Comparison of ENCODE assay signal across 22 cellular contexts in the genomic region with DNA sequence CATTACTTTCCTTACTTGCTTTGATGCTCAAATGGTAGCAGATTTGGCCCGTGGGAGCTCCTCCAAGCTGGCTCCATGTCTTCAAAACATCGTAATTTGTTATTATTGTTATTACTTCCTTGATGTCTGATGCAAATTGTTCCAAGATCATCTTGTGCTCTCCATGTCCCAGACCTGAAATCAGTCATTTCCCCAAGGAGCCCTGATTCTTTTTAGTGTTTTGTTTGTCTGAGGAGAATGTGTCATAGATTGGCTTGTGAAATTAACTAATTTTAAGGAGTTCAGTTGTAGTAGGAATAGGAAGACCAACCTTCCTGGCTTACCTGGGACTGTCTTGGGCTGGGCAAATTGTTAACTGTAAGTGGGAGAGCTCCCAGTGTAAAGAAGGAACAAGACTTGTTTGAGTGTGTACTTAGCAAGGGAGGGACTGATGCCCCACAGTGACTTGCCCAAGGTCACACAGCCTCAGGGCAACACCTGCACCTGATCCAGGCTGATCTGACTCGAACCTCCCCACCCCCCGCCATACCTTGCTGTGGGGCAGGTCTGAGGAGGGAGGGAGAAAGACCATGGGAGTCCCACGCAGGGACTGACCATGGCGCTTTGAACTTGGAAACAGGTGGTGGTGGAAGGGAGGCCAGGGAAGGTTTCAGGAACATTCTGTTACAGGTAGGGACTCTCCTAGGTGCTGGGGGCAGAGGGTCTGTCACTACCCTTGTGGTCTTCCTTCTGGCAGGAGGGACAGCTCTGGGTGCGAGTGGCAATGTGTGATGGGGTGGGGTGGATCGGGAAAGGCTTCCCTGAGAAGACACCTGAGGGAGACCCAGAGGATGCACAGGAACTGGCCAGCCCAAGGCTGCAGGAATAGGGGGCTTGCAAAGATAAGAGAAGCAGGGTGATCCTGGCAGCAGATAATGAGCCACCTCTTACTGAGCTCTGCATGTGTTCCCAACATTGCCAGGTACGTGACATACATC. TPM values are rescaled to one million over a fixed set of nuclear protein-coding genes. Genes with fewer than 3 reads are reported as not detected.
A peak's percentile ranks its signal among the peaks of the same experiment; 100 is the strongest.
DNase-seq lines count a peak whose midpoint lies in the region; ATAC-seq and TF ChIP-seq lines count a peak whose summit lies in the region.
"Had no signal": no experiment of that assay in that cellular context is flagged by ENCODE, and none has a peak within 500 bp of the region (broad histone marks: within the 10 kb centered on the region; RNA-seq: fewer than 3 reads in every experiment).

No MANE protein-coding gene starts in this region.

- H4K20me1 ChIP-seq in MM.1S (ENCODE audit: insufficient read depth, low read length), result no peaks in the 10 kb centered on the region

- POLR2A ChIA-PET in naive thymus-derived CD4-positive, alpha-beta T cell (lab: Charles Lee), result interaction anchor here (0.6 kb wide), 2 partner anchors 189 to 206 kb away, joined by 3 read pairs; no protein-coding TSS in a partner anchor

- no peaks in the 10 kb centered on the region for H3K9me2 ChIP-seq in MM.1S (replicated peaks; ENCODE audit: insufficient read depth, low read length)

- no peaks in the 10 kb centered on the region for H3K9me3 Mint-ChIP-seq in activated naive CD4-positive, alpha-beta T cell treated with anti-CD3 and anti-CD28 coated beads, Interleukin-2, amount 50 U/mL, for 24 hours
- peaks cover 0 to 1% (median 0%) of the 10 kb centered on the region in 11 donors for H3K9me3 Mint-ChIP-seq in naive thymus-derived CD4-positive, alpha-beta T cell
- H3K9me3 Mint-ChIP-seq in type B pancreatic cell, result no peaks in the 10 kb centered on the region
- H3K9me3 Mint-ChIP-seq: H9 had no signal

- H3K36me3 ChIP-seq in adipocyte (ENCODE audit: control insufficient read depth, insufficient read depth, low read length, severe bottlenecking), result no peaks in the 10 kb centered on the region
- peaks cover 0 to 3% (median 0%) of the 10 kb centered on the region in 3 experiments for H3K36me3 ChIP-seq in naive thymus-derived CD4-positive, alpha-beta T cell (ENCODE audit: control insufficient read depth in 2 of 3, insufficient read depth in 3 of 3, low read length in 3 of 3)
- H3K36me3 ChIP-seq in MM.1S (replicated peaks; ENCODE audit: insufficient read depth, low read length), result no peaks in the 10 kb centered on the region
- H3K36me3 ChIP-seq: heart right ventricle had no signal

- H3K9ac ChIP-seq in adipocyte (ENCODE audit: low read length) (peak overlapping the region; percentile 5), MM.1S (ENCODE audit: low read length) (no peak overlapping the region)

- CTCF ChIA-PET in naive thymus-derived CD4-positive, alpha-beta T cell (lab: Charles Lee), result interaction anchor here (1.5 to 3.0 kb wide), 2 partner anchors 23 to 51 kb away, joined by 3 to 12 read pairs; no protein-coding TSS in a partner anchor

- intact Hi-C loops in naive thymus-derived CD4-positive, alpha-beta T cell (cut with micrococcal nuclease), result loop anchor here in 1 of 2 donors (5.0 to 10.0 kb wide), 4 partner anchors 195 to 1957 kb away; partner anchors contain the start of genes AOPEP, FAM120A and FAM120AOS

- H3K79me2 ChIP-seq in MM.1S (ENCODE audit: low read length), result peaks cover 23% of the 10 kb centered on the region

- TF ChIP-seq CTCF in type B pancreatic cell (conservative IDR thresholded peaks at IDR 0.05) (no peak), MM.1S (IDR thresholded peaks at IDR 0.05; ENCODE audit: low read length) (no peak)

- H3K4me3 Mint-ChIP-seq in activated naive CD4-positive, alpha-beta T cell treated with anti-CD3 and anti-CD28 coated beads, Interleukin-2, amount 50 U/mL, for 24 hours, result peak overlapping the region; percentile 36
- H3K4me3 Mint-ChIP-seq in naive thymus-derived CD4-positive, alpha-beta T cell, result peak overlapping the region in 8 of 10 donors; percentile 0 to 55 (median 30)
- peak overlapping the region; percentile 49 for H3K4me3 Mint-ChIP-seq in type B pancreatic cell
- H3K4me3 Mint-ChIP-seq: H9 had no signal

- H3K9me3 ChIP-seq in adipocyte (ENCODE audit: control insufficient read depth, low read length) (no peaks in the 10 kb centered on the region), MM.1S (replicated peaks; ENCODE audit: insufficient read depth, low read length) (no peaks in the 10 kb centered on the region)
- H3K9me3 ChIP-seq in naive thymus-derived CD4-positive, alpha-beta T cell (ENCODE audit: control insufficient read depth in 2 of 3, low read length in 3 of 3), result no peaks in the 10 kb centered on the region
- H3K9me3 ChIP-seq: heart right ventricle, psoas muscle had no signal

- H3K4me1 ChIP-seq in adipocyte (ENCODE audit: control insufficient read depth, insufficient read depth, low read length), result peaks cover 40% of the 10 kb centered on the region
- peaks cover 23 to 40% of the 10 kb centered on the region in 2 donors for H3K4me1 ChIP-seq in naive thymus-derived CD4-positive, alpha-beta T cell (ENCODE audit: control insufficient read depth in 2 of 2, insufficient read depth in 2 of 2, low read length in 2 of 2)
- peaks cover 22% of the 10 kb centered on the region for H3K4me1 ChIP-seq in MM.1S (ENCODE audit: low read length)

- H3K36me3 Mint-ChIP-seq in activated naive CD4-positive, alpha-beta T cell treated with anti-CD3 and anti-CD28 coated beads, Interleukin-2, amount 50 U/mL, for 24 hours, result no peaks in the 10 kb centered on the region
- H3K36me3 Mint-ChIP-seq in naive thymus-derived CD4-positive, alpha-beta T cell, result no peaks in the 10 kb centered on the region
- no peaks in the 10 kb centered on the region for H3K36me3 Mint-ChIP-seq in type B pancreatic cell

- H3F3A ChIP-seq in MM.1S (ENCODE audit: insufficient read depth, low read length), result peaks cover 29% of the 10 kb centered on the region

- H2AFZ ChIP-seq in MM.1S (ENCODE audit: low read length), result no peak overlapping the region

- DNase-seq in activated naive CD4-positive, alpha-beta T cell treated with Interleukin-2 at 50 U/mL for 16 hours, result no peak
- DNase-seq in adipocyte (ENCODE audit: low read depth) (no peak), type B pancreatic cell (ENCODE audit: extremely low spot score, unreplicated experiment) (no peak), MM.1S (no peak), NCI-H146 treated with DMSO at 0.1 percent for 48 hours (lab: John Stamatoyannopoulos, UW; ENCODE audit: unreplicated experiment) (no peak)
- no peak for DNase-seq in naive thymus-derived CD4-positive, alpha-beta T cell
- DNase-seq: activated gamma-delta T cell, aorta, C1 segment of cervical spinal cord, DMS153, GF-D8, H9, heart right ventricle, NCI-H1694 treated with DMSO at 0.1 percent for 48 hours, NCI-H226, PC-3, psoas muscle, SHP77 treated with DMSO at 0.1 percent for 48 hours had no signal

- H3K27ac ChIP-seq in naive thymus-derived CD4-positive, alpha-beta T cell (ENCODE audit: low read depth, low read length), result no peak overlapping the region
- no peak overlapping the region for H3K27ac ChIP-seq in MM.1S (ENCODE audit: low read length)
- H3K27ac ChIP-seq: psoas muscle had no signal

- H3K4me3 ChIP-seq in adipocyte (ENCODE audit: low read length) (no peak overlapping the region), MM.1S (ENCODE audit: low read length) (no peak overlapping the region)
- no peak overlapping the region for H3K4me3 ChIP-seq in naive thymus-derived CD4-positive, alpha-beta T cell (ENCODE audit: low read length)
- H3K4me3 ChIP-seq: GM12878, heart right ventricle, psoas muscle, smooth muscle cell had no signal

- ATAC-seq in naive thymus-derived CD4-positive, alpha-beta T cell, result no peak
- no peak for ATAC-seq in HG02798 (IDR thresholded peaks at IDR 0.05; ENCODE audit: poor library complexity, unreplicated experiment)
- ATAC-seq: GM12878, heart right ventricle, PC-3, psoas muscle had no signal

- no peak overlapping the region for H3K4me2 ChIP-seq in MM.1S (ENCODE audit: low read depth, low read length)
- H3K4me2 ChIP-seq: smooth muscle cell had no signal

- peaks cover 41% of the 10 kb centered on the region for H3K4me1 Mint-ChIP-seq in activated naive CD4-positive, alpha-beta T cell treated with anti-CD3 and anti-CD28 coated beads, Interleukin-2, amount 50 U/mL, for 24 hours
- peaks cover 27 to 51% (median 43%) of the 10 kb centered on the region in 7 donors for H3K4me1 Mint-ChIP-seq in naive thymus-derived CD4-positive, alpha-beta T cell
- H3K4me1 Mint-ChIP-seq in type B pancreatic cell (ENCODE audit: unreplicated experiment), result peaks cover 21% of the 10 kb centered on the region

- no peaks in the 10 kb centered on the region for H3K27me3 Mint-ChIP-seq in activated naive CD4-positive, alpha-beta T cell treated with anti-CD3 and anti-CD28 coated beads, Interleukin-2, amount 50 U/mL, for 24 hours
- H3K27me3 Mint-ChIP-seq in naive thymus-derived CD4-positive, alpha-beta T cell, result no peaks in the 10 kb centered on the region
- no peaks in the 10 kb centered on the region for H3K27me3 Mint-ChIP-seq in type B pancreatic cell

- no peak overlapping the region for H3K27ac Mint-ChIP-seq in activated naive CD4-positive, alpha-beta T cell treated with anti-CD3 and anti-CD28 coated beads, Interleukin-2, amount 50 U/mL, for 24 hours
- H3K27ac Mint-ChIP-seq in naive thymus-derived CD4-positive, alpha-beta T cell, result peak overlapping the region in 7 of 9 donors; percentile 14 to 90 (median 68)
- H3K27ac Mint-ChIP-seq in type B pancreatic cell, result no peak overlapping the region
- H3K27ac Mint-ChIP-seq: H9 had no signal

- H3K27me3 ChIP-seq in adipocyte (replicated peaks; ENCODE audit: control insufficient read depth, insufficient read depth, low read length) (no peaks in the 10 kb centered on the region), MM.1S (replicated peaks; ENCODE audit: insufficient read depth, low read length) (no peaks in the 10 kb centered on the region)
- H3K27me3 ChIP-seq in naive thymus-derived CD4-positive, alpha-beta T cell (ENCODE audit: control insufficient read depth in 2 of 2, insufficient read depth in 2 of 2, low read length in 2 of 2), result no peaks in the 10 kb centered on the region
- H3K27me3 ChIP-seq: heart right ventricle had no signal

RNA-seq across cellular contexts. Expression of gene BICD2, which starts 2.7 kb away (rescaled TPM):
- 10 to 100 TPM; 20.2 to 28.8 (median 28.0) TPM for total RNA-seq in naive thymus-derived CD4-positive, alpha-beta T cell
- 10 to 100 TPM in 1 of 2 donors, 1 to 10 TPM in 1; 7.4 to 20.8 TPM for polyA plus RNA-seq in naive thymus-derived CD4-positive, alpha-beta T cell
- total RNA-seq in type B pancreatic cell (ENCODE audit: low replicate concordance), result 26.8 and 28.6 TPM in 2 replicates

Comparison
In these comparisons a context has a peak if more than half of its experiments do, and no peak if none do; other contexts are left out.
1. H3K27ac Mint-ChIP-seq: peak in naive thymus-derived CD4-positive, alpha-beta T cell (7 of 9); none in activated naive CD4-positive, alpha-beta T cell treated with anti-CD3 and anti-CD28 coated beads, Interleukin-2, amount 50 U/mL, for 24 hours (single experiment) and type B pancreatic cell (single experiment).
2. Peak in every context shown above with its lines, with median percentiles within 50 percentile points of each other: H3K4me3 Mint-ChIP-seq.